Comparison of ENCODE assay signal across 21 cellular contexts in the genomic region with DNA sequence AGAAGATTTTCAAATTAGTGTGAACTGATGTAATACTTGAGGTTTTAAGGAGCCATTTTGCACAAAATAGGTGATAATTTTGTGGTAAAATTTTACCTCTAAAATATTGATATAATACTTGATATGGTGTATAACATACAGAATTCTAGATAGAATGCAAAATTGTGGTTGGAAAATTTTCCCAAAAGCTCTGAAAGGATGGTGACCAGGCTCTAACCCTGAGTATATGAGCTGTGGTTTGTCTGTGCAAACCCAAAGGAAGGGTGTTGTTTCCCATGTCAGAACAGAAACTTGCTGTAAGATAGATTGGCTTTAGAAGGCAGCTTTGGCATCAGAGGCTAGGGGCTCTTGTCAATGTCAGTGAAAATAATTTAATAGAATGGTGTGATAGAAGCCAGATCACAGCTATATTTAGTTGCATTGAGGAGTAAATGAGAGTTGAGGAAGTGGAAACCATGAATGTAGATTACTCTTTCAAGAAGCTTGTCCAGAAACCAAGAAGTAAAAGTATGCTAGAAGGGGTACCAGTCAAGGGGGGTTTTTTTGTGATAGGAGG.
DNase-seq lines count a peak whose midpoint lies in the region; ATAC-seq and TF ChIP-seq lines count a peak whose summit lies in the region.
"Had no signal": no experiment of that assay in that cellular context is flagged by ENCODE, and none has a peak within 500 bp of the region (broad histone marks: within the 10 kb centered on the region; RNA-seq: fewer than 3 reads in every experiment).

No MANE protein-coding gene starts in this region.

- peak; percentile 14 for DNase-seq in NK-92 treated with Interleukin-12 subunit alpha and Interleukin-12 subunit beta, amount 100 ng/mL, for 24 hours (lab: John Stamatoyannopoulos, UW)
- no peak for DNase-seq in NK-92 (lab: John Stamatoyannopoulos, UW; ENCODE audit: unreplicated experiment)
- no peak for DNase-seq in CD8-positive, alpha-beta T cell
- peak; percentile 76 for DNase-seq in SK-N-DZ (ENCODE audit: low spot score)
- peak in 1 of 3 experiments; percentile 13 for DNase-seq in effector memory CD8-positive, alpha-beta T cell
- no peak for DNase-seq in upper lobe of right lung
- DNase-seq: 8988T; activated CD4-positive, alpha-beta T cell treated with anti-CD3 and anti-CD28 coated beads, Interleukin-2, amount 50 U/mL, for 1 hour; caudate nucleus; endodermal cell; foreskin fibroblast; KG1; lower lobe of right lung; NCI-H1436; NCI-H446 treated with DMSO at 0.1 percent for 48 hours; nephron progenitor cell; psoas muscle; testis had no signal

- CTCF ChIA-PET in CD8-positive, alpha-beta T cell (lab: Charles Lee), result interaction anchor here (1.3 to 2.1 kb wide), 2 partner anchors 9 to 48 kb away, joined by 3 to 7 read pairs; no protein-coding TSS in a partner anchor

- peak overlapping the region; percentile 32 for H3K4me3 Mint-ChIP-seq in CD8-positive, alpha-beta T cell
- H3K4me3 Mint-ChIP-seq in effector memory CD8-positive, alpha-beta T cell, result peak overlapping the region; percentile 18 to 62
- H3K4me3 Mint-ChIP-seq: CD14-positive monocyte, endodermal cell, nephron progenitor cell had no signal

- POLR2A ChIA-PET in CD8-positive, alpha-beta T cell (lab: Charles Lee), result interaction anchor here (1.6 kb wide), 1 partner anchor 12 kb away, joined by 4 read pairs; no protein-coding TSS in a partner anchor

- H3K36me3 Mint-ChIP-seq in CD8-positive, alpha-beta T cell, result no peaks in the 10 kb centered on the region
- H3K36me3 Mint-ChIP-seq in effector memory CD8-positive, alpha-beta T cell (ENCODE audit: insufficient read depth), result peaks cover 5% of the 10 kb centered on the region
- H3K36me3 Mint-ChIP-seq: CD14-positive monocyte had no signal

- H3K36me3 ChIP-seq in CD8-positive, alpha-beta T cell (ENCODE audit: insufficient read depth, low read length), result no peaks in the 10 kb centered on the region
- no peaks in the 10 kb centered on the region for H3K36me3 ChIP-seq in upper lobe of right lung
- H3K36me3 ChIP-seq: lower lobe of right lung had no signal

- H3K9me3 Mint-ChIP-seq in CD8-positive, alpha-beta T cell, result no peaks in the 10 kb centered on the region
- H3K9me3 Mint-ChIP-seq in effector memory CD8-positive, alpha-beta T cell, result no peaks in the 10 kb centered on the region
- H3K9me3 Mint-ChIP-seq: CD14-positive monocyte, endodermal cell, nephron progenitor cell had no signal

- H3K27ac Mint-ChIP-seq in CD8-positive, alpha-beta T cell, result peak overlapping the region; percentile 66
- H3K27ac Mint-ChIP-seq in effector memory CD8-positive, alpha-beta T cell, result peak overlapping the region; percentile 5 to 85
- H3K27ac Mint-ChIP-seq: CD14-positive monocyte, endodermal cell, nephron progenitor cell had no signal

- H3K27me3 ChIP-seq in CD8-positive, alpha-beta T cell (ENCODE audit: insufficient read depth, low read length), result no peaks in the 10 kb centered on the region
- no peaks in the 10 kb centered on the region for H3K27me3 ChIP-seq in upper lobe of right lung
- H3K27me3 ChIP-seq: testis had no signal

- no peak overlapping the region for H3K4me3 ChIP-seq in CD8-positive, alpha-beta T cell (ENCODE audit: low read depth, low read length)
- no peak overlapping the region for H3K4me3 ChIP-seq in upper lobe of right lung
- H3K4me3 ChIP-seq: lower lobe of right lung, psoas muscle, testis had no signal

- no peaks in the 10 kb centered on the region for H3K9me3 ChIP-seq in CD8-positive, alpha-beta T cell (ENCODE audit: low read length)
- H3K9me3 ChIP-seq in upper lobe of right lung, result no peaks in the 10 kb centered on the region
- H3K9me3 ChIP-seq: lower lobe of right lung, psoas muscle, testis had no signal

- no peak for TF ChIP-seq CTCF in CD8-positive, alpha-beta T cell (IDR thresholded peaks at IDR 0.05)
- TF ChIP-seq CTCF in upper lobe of right lung (IDR thresholded peaks at IDR 0.05), result no peak

- H3K27ac ChIP-seq in CD8-positive, alpha-beta T cell (ENCODE audit: low read depth, low read length), result no peak overlapping the region
- H3K27ac ChIP-seq in upper lobe of right lung, result no peak overlapping the region
- H3K27ac ChIP-seq: lower lobe of right lung, psoas muscle, testis had no signal

- no peaks in the 10 kb centered on the region for H3K27me3 Mint-ChIP-seq in CD8-positive, alpha-beta T cell (ENCODE audit: low read depth)
- H3K27me3 Mint-ChIP-seq in effector memory CD8-positive, alpha-beta T cell, result no peaks in the 10 kb centered on the region

- ATAC-seq in CD8-positive, alpha-beta T cell, result peak; percentile 48
- peak; percentile 58 for ATAC-seq in effector memory CD8-positive, alpha-beta T cell (replicated peaks)
- ATAC-seq in GM18505 (IDR thresholded peaks at IDR 0.05; ENCODE audit: unreplicated experiment) (no peak), GM21526 (IDR thresholded peaks at IDR 0.05; ENCODE audit: low FRiP score, unreplicated experiment) (no peak), upper lobe of right lung (no peak)
- ATAC-seq: lower lobe of right lung, psoas muscle had no signal

- no peak for TF ChIP-seq POLR2A in GM18505 (IDR thresholded peaks at IDR 0.05; ENCODE audit: borderline replicate concordance, extremely low read depth, insufficient read depth, insufficient read length)

- H3K4me1 Mint-ChIP-seq in CD8-positive, alpha-beta T cell (ENCODE audit: low read depth), result peaks cover 50% of the 10 kb centered on the region
- peaks cover 37 to 56% of the 10 kb centered on the region in 2 donors for H3K4me1 Mint-ChIP-seq in effector memory CD8-positive, alpha-beta T cell (ENCODE audit: low read depth in 2 of 2)
- H3K4me1 Mint-ChIP-seq: endodermal cell, nephron progenitor cell had no signal

- peaks cover 42% of the 10 kb centered on the region for H3K4me1 ChIP-seq in CD8-positive, alpha-beta T cell (ENCODE audit: insufficient read depth, low read length)
- H3K4me1 ChIP-seq in upper lobe of right lung, result no peaks in the 10 kb centered on the region
- H3K4me1 ChIP-seq: lower lobe of right lung, psoas muscle, testis had no signal

- intact Hi-C loops in CD8-positive, alpha-beta T cell (cut with DNase I, micrococcal nuclease), result no loop called here
- intact Hi-C loops in upper lobe of right lung (cut with DNase I), result no loop called here

Comparison
In these comparisons a context has a peak if more than half of its experiments do, and no peak if none do; other contexts are left out.
1. DNase-seq: peak in NK-92 treated with Interleukin-12 subunit alpha and Interleukin-12 subunit beta, amount 100 ng/mL, for 24 hours (single experiment) and SK-N-DZ (single experiment); none in NK-92 (single experiment), CD8-positive, alpha-beta T cell (0 of 7) and upper lobe of right lung (single experiment).
2. ATAC-seq: peak in CD8-positive, alpha-beta T cell (single experiment) and effector memory CD8-positive, alpha-beta T cell (single experiment); none in GM18505 (single experiment), GM21526 (single experiment) and upper lobe of right lung (single experiment).